Comparison of ENCODE assay signal across 8 cellular contexts in genomic region chr4:158671915-158672806, GRCh38.
DNase-seq lines count a peak whose midpoint lies in the region; ATAC-seq and TF ChIP-seq lines count a peak whose summit lies in the region.

Gene ETFDH (plus strand): TSS chr4:158672296. CDS start chr4:158672457, 161 bp downstream.

- no peaks in the 10 kb centered on the region; the same call in 1 of the 2 replicates for H4K20me1 ChIP-seq in MM.1S (ENCODE audit: insufficient read depth, low read length)

- DNase-seq in GF-D8 (lab: John Stamatoyannopoulos, UW) (peak; percentile 99), HCEC 1CT (peak; percentile 95), MM.1S (peak; percentile 99), SIG-M5 treated with dmso at 0.1 percent for 504 hours (lab: John Stamatoyannopoulos, UW; ENCODE audit: unreplicated experiment) (peak; percentile 99), activated gamma-delta T cell treated with Interleukin-2 at 50 U/mL for 16 hours (peak; percentile 98), fibroblast of the conjunctiva (ENCODE audit: low read depth) (peak; percentile 99), nephron progenitor cell (peak; percentile 95)
- peak; percentile 97 to 99 for DNase-seq in stimulated activated naive CD8-positive, alpha-beta T cell treated with anti-CD3 and anti-CD28 coated beads, Interleukin-15, amount 100 ng/mL, for 72 hours

- peak within 1 kb of the TSS; percentile 88 for H3K4me3 ChIP-seq in MM.1S (ENCODE audit: low read length)

- peak within 1 kb of the TSS; percentile 92 for H3K4me2 ChIP-seq in MM.1S (ENCODE audit: low read depth, low read length)

- no peaks in the 10 kb centered on the region for H3K27me3 Mint-ChIP-seq in nephron progenitor cell (ENCODE audit: low read depth, poor library complexity)
- H3K27me3 Mint-ChIP-seq in stimulated activated naive CD8-positive, alpha-beta T cell treated with anti-CD3 and anti-CD28 coated beads, Interleukin-15, amount 100 ng/mL, for 72 hours, result no peaks in the 10 kb centered on the region

- H3K27me3 ChIP-seq in MM.1S (replicated peaks; ENCODE audit: insufficient read depth, low read length), result no peaks in the 10 kb centered on the region

- peaks cover 38% of the 10 kb centered on the region for H3K4me1 Mint-ChIP-seq in nephron progenitor cell
- peaks cover 28% of the 10 kb centered on the region for H3K4me1 Mint-ChIP-seq in stimulated activated naive CD8-positive, alpha-beta T cell treated with anti-CD3 and anti-CD28 coated beads, Interleukin-15, amount 100 ng/mL, for 72 hours

- H2AFZ ChIP-seq in MM.1S (ENCODE audit: low read length), result peak within 1 kb of the TSS; percentile 91

- H3K9me2 ChIP-seq in MM.1S (replicated peaks; ENCODE audit: insufficient read depth, low read length), result no peaks in the 10 kb centered on the region

- 0 out of 2 replicates have a peak, but pooled peaks cover 9% of the 10 kb centered on the region for H3K4me1 ChIP-seq in MM.1S (ENCODE audit: low read length)

- ATAC-seq in stimulated activated naive CD8-positive, alpha-beta T cell treated with anti-CD3 and anti-CD28 coated beads, Interleukin-15, amount 100 ng/mL, for 72 hours, result peak; percentile 88

- peaks cover 15% of the 10 kb centered on the region for H3K36me3 Mint-ChIP-seq in nephron progenitor cell (ENCODE audit: low read depth)

- peak within 1 kb of the TSS; percentile 99 for H3K27ac Mint-ChIP-seq in nephron progenitor cell
- peak within 1 kb of the TSS; percentile 99 to 100 for H3K27ac Mint-ChIP-seq in stimulated activated naive CD8-positive, alpha-beta T cell treated with anti-CD3 and anti-CD28 coated beads, Interleukin-15, amount 100 ng/mL, for 72 hours

- peak within 1 kb of the TSS; percentile 85 for H3K9ac ChIP-seq in MM.1S (ENCODE audit: low read length)

- no peaks in the 10 kb centered on the region; the same call in 1 of the 2 replicates for H3K36me3 ChIP-seq in MM.1S (replicated peaks; ENCODE audit: insufficient read depth, low read length)

- H3K9me3 ChIP-seq in MM.1S (replicated peaks; ENCODE audit: insufficient read depth, low read length), result no peaks in the 10 kb centered on the region

- H3F3A ChIP-seq in MM.1S (ENCODE audit: insufficient read depth, low read length), result peaks cover 22% of the 10 kb centered on the region

- peak within 1 kb of the TSS; percentile 90 for H3K27ac ChIP-seq in MM.1S (ENCODE audit: low read length)

- peaks cover 55% of the 10 kb centered on the region for H3K79me2 ChIP-seq in MM.1S (ENCODE audit: low read length)

- peak; percentile 75 for TF ChIP-seq CTCF in MM.1S (IDR thresholded peaks at IDR 0.05; ENCODE audit: low read length)
- TF ChIP-seq CTCF in nephron progenitor cell (IDR thresholded peaks at IDR 0.05), result peak; percentile 47

- no peaks in the 10 kb centered on the region for H3K9me3 Mint-ChIP-seq in nephron progenitor cell
- no peaks in the 10 kb centered on the region for H3K9me3 Mint-ChIP-seq in stimulated activated naive CD8-positive, alpha-beta T cell treated with anti-CD3 and anti-CD28 coated beads, Interleukin-15, amount 100 ng/mL, for 72 hours

- peak within 1 kb of the TSS; percentile 98 for H3K4me3 Mint-ChIP-seq in nephron progenitor cell
- H3K4me3 Mint-ChIP-seq in stimulated activated naive CD8-positive, alpha-beta T cell treated with anti-CD3 and anti-CD28 coated beads, Interleukin-15, amount 100 ng/mL, for 72 hours, result peak within 1 kb of the TSS; percentile 95 to 98

Comparison
In these comparisons a context has a peak if more than half of its experiments do, and no peak if none do; other contexts are left out.
1. Peak in every context shown above with its lines: DNase-seq, ATAC-seq, H3K4me3 ChIP-seq and H3K27ac ChIP-seq.